ENCODE assay signal across 16 cellular contexts in the genomic region with DNA sequence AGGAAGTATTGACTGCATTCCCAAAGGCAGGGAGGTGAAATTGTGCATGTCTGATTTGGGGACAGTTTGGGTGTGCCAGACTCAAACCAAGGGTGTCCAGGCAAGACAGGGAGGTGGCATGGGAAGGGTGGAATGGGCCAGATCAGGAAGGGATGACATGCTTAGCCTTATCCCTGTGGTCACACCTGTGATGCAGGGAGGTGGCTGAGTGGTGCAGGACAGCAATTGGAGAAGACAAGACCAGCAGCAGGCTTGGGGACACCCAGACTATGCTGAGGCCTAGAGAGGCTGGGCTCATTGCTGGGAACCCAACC. TPM values are rescaled to one million over a fixed set of nuclear protein-coding genes. Genes with fewer than 3 reads are reported as not detected.
DNase-seq lines count a peak whose midpoint lies in the region; ATAC-seq and TF ChIP-seq lines count a peak whose summit lies in the region.
"Had no signal": no experiment of that assay in that cellular context is flagged by ENCODE, and none has a peak within 500 bp of the region (broad histone marks: within the 10 kb centered on the region; RNA-seq: fewer than 3 reads in every experiment).

No MANE protein-coding gene starts in this region.

- no peak overlapping the region for H3K4me3 Mint-ChIP-seq in activated CD4-positive, alpha-beta memory T cell treated with anti-CD3 and anti-CD28 coated beads for 36 hours
- H3K4me3 Mint-ChIP-seq: activated CD4-positive, alpha-beta memory T cell treated with anti-CD3 and anti-CD28 coated beads, Interleukin-2, amount 10 ng/mL, durations not matched to agents 7 days and 5 days had no signal

- DNase-seq in NCI-H748 (lab: John Stamatoyannopoulos, UW; ENCODE audit: unreplicated experiment) (peak; percentile 79), NCI-H748 treated with DMSO at 0.1 percent for 48 hours (lab: John Stamatoyannopoulos, UW) (no peak), PC-9 (no peak), midbrain (lab: John Stamatoyannopoulos, UW) (no peak)
- DNase-seq in activated CD4-positive, alpha-beta memory T cell treated with anti-CD3 and anti-CD28 coated beads for 36 hours, result no peak
- DNase-seq: activated CD4-positive, alpha-beta memory T cell treated with anti-CD3 and anti-CD28 coated beads, Interleukin-2, amount 10 ng/mL, durations not matched to agents 7 days and 5 days; small intestine; transverse colon had no signal

- no peaks in the 10 kb centered on the region for H3K36me3 Mint-ChIP-seq in activated CD4-positive, alpha-beta memory T cell treated with anti-CD3 and anti-CD28 coated beads for 36 hours

- no peak overlapping the region for H3K27ac ChIP-seq in PC-9
- H3K27ac ChIP-seq in gastroesophageal sphincter, result peak overlapping the region in 3 of 4 donors; percentile 60 to 76 (median 74)
- H3K27ac ChIP-seq in rectal smooth muscle tissue (ENCODE audit: low read depth, low read length), result peak overlapping the region; percentile 49
- H3K27ac ChIP-seq: colonic mucosa had no signal

- no peak overlapping the region for H3K4me3 ChIP-seq in PC-9
- H3K4me3 ChIP-seq in gastroesophageal sphincter, result no peak overlapping the region
- no peak overlapping the region for H3K4me3 ChIP-seq in rectal smooth muscle tissue (ENCODE audit: low read length)
- H3K4me3 ChIP-seq: colonic mucosa, mucosa of descending colon had no signal

- H3K9me2 ChIP-seq in PC-9 (ENCODE audit: insufficient read depth), result no peaks in the 10 kb centered on the region

- H3K4me2 ChIP-seq in PC-9, result peak overlapping the region; percentile 81

- no peaks in the 10 kb centered on the region for H3K9me3 Mint-ChIP-seq in activated CD4-positive, alpha-beta memory T cell treated with anti-CD3 and anti-CD28 coated beads for 36 hours
- H3K9me3 Mint-ChIP-seq: activated CD4-positive, alpha-beta memory T cell treated with anti-CD3 and anti-CD28 coated beads, Interleukin-2, amount 10 ng/mL, durations not matched to agents 7 days and 5 days; activated naive CD4-positive, alpha-beta T cell treated with anti-CD3 and anti-CD28 coated beads for 36 hours had no signal

- no peak overlapping the region for H2AFZ ChIP-seq in PC-9

- H3K79me2 ChIP-seq in PC-9 (ENCODE audit: low read depth), result no peaks in the 10 kb centered on the region

- TF ChIP-seq EP300 in gastroesophageal sphincter (IDR thresholded peaks at IDR 0.05), result no peak

- H3K4me1 ChIP-seq in PC-9 (replicated peaks; ENCODE audit: insufficient read depth) (peaks cover 32% of the 10 kb centered on the region), gastroesophageal sphincter (peaks cover 0 to 64% (median 21%) of the 10 kb centered on the region in 3 donors), rectal smooth muscle tissue (ENCODE audit: control insufficient read depth, insufficient read depth, low read length) (peaks cover 13% of the 10 kb centered on the region)

- POLR2A ChIA-PET in PC-9 (lab: Charles Lee; ENCODE audit: unreplicated experiment), result no interaction called here
- POLR2A ChIA-PET in activated CD4-positive, alpha-beta memory T cell treated with anti-CD3 and anti-CD28 coated beads for 36 hours (lab: Charles Lee), result no interaction called here

- intact Hi-C loops in PC-9 (cut with micrococcal nuclease; ENCODE audit: unreplicated experiment), result no loop called here
- intact Hi-C loops in activated CD4-positive, alpha-beta memory T cell treated with anti-CD3 and anti-CD28 coated beads for 36 hours (cut with micrococcal nuclease), result loop anchor here (10.0 kb wide), 1 partner anchor 380 kb away; no protein-coding TSS in a partner anchor

- no peak overlapping the region for H3K9ac ChIP-seq in rectal smooth muscle tissue (ENCODE audit: low read length)

- CTCF ChIA-PET in PC-9 (lab: Charles Lee), result no interaction called here
- CTCF ChIA-PET in activated CD4-positive, alpha-beta memory T cell treated with anti-CD3 and anti-CD28 coated beads for 36 hours (lab: Charles Lee), result interaction anchor here (1.0 kb wide), 1 partner anchor 17 kb away, joined by 3 read pairs; no protein-coding TSS in a partner anchor

- H3K27me3 ChIP-seq in PC-9 (ENCODE audit: insufficient read depth, low read depth), result peaks cover 7% of the 10 kb centered on the region; the same call in 1 of the 2 replicates
- peaks cover 5% of the 10 kb centered on the region for H3K27me3 ChIP-seq in gastroesophageal sphincter
- peaks cover 7% of the 10 kb centered on the region for H3K27me3 ChIP-seq in rectal smooth muscle tissue (ENCODE audit: control insufficient read depth, insufficient read depth, low read length)

- no peak for ATAC-seq in gastroesophageal sphincter
- no peak for ATAC-seq in GM19395 (IDR thresholded peaks at IDR 0.05; ENCODE audit: unreplicated experiment)
- ATAC-seq: A549, mucosa of descending colon had no signal

- H3K9me3 ChIP-seq in PC-9 (ENCODE audit: insufficient read depth, low read depth) (no peaks in the 10 kb centered on the region), gastroesophageal sphincter (no peaks in the 10 kb centered on the region)
- H3K9me3 ChIP-seq: A549, colonic mucosa, mucosa of descending colon, transverse colon had no signal

- H3K27me3 Mint-ChIP-seq in activated CD4-positive, alpha-beta memory T cell treated with anti-CD3 and anti-CD28 coated beads for 36 hours, result peaks cover 32% of the 10 kb centered on the region

- no peak for TF ChIP-seq POLR2A in gastroesophageal sphincter (IDR thresholded peaks at IDR 0.05)

- TF ChIP-seq CTCF in PC-9 (conservative IDR thresholded peaks at IDR 0.05) (no peak), gastroesophageal sphincter (IDR thresholded peaks at IDR 0.05) (no peak)

- peaks cover 4% of the 10 kb centered on the region for H3K4me1 Mint-ChIP-seq in activated CD4-positive, alpha-beta memory T cell treated with anti-CD3 and anti-CD28 coated beads for 36 hours (ENCODE audit: low read depth)

- no TSS peak for BruUV-seq in PC-9 (replicated peaks; lab: Mats Ljungman, UMichigan)

- peaks cover 28% of the 10 kb centered on the region; the same call in 1 of the 2 replicates for H3F3A ChIP-seq in PC-9 (ENCODE audit: insufficient read depth, low read depth)

- no peak overlapping the region for H3K27ac Mint-ChIP-seq in activated CD4-positive, alpha-beta memory T cell treated with anti-CD3 and anti-CD28 coated beads for 36 hours
- H3K27ac Mint-ChIP-seq: activated CD4-positive, alpha-beta memory T cell treated with anti-CD3 and anti-CD28 coated beads, Interleukin-2, amount 10 ng/mL, durations not matched to agents 7 days and 5 days; activated naive CD4-positive, alpha-beta T cell treated with anti-CD3 and anti-CD28 coated beads for 36 hours had no signal

- no peaks in the 10 kb centered on the region for H4K20me1 ChIP-seq in PC-9 (ENCODE audit: insufficient read depth)

- H3K36me3 ChIP-seq in PC-9 (ENCODE audit: low read depth) (no peaks in the 10 kb centered on the region), gastroesophageal sphincter (no peaks in the 10 kb centered on the region), rectal smooth muscle tissue (ENCODE audit: control insufficient read depth, insufficient read depth, low read length) (no peaks in the 10 kb centered on the region)
- H3K36me3 ChIP-seq: colonic mucosa, transverse colon had no signal

RNA-seq across cellular contexts. Expression of a gene that starts 4.0 kb away (rescaled TPM):
- total RNA-seq in PC-9 (2021), result 9.0 and 17.5 TPM in 2 replicates
- total RNA-seq in gastroesophageal sphincter, result 1 to 10 TPM in 3 of 4 donors, under 1 TPM in 1; 0.27 to 2.2 (median 1.9) TPM
- total RNA-seq in activated CD4-positive, alpha-beta memory T cell treated with anti-CD3 and anti-CD28 coated beads for 36 hours, result under 1 TPM; 0.19 TPM
- total RNA-seq: T-helper 2 cell treated with Interferon-gamma antibody and Interleukin-4, amounts not matched to agents 100 ng/mL and 5 ng/mL, for 36 hours had no signal
